8 cellular contexts compared by ENCODE assay signal in the genomic region with DNA sequence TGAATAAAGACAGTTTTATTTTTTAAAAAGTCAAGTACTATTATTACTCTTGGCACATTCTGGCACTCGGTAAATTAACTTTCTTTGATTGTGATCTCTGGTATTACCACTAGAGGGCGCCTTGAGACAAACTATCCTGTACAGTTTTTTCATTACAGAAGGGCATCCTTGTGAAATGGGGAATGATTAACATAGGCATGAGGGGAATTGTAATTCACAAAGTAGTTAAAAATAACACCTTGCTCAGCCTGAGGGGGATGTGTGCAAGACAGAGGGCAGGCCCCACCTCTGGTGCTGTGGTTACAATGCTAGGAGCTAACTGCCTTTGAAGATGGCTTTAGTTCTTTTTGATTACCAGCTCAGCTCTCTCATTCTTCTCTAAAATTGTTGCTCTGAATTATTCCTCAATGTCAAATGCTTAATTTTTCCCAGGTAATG. TPM values are rescaled to one million over a fixed set of nuclear protein-coding genes. Genes with fewer than 3 reads are reported as not detected.
DNase-seq lines count a peak whose midpoint lies in the region; ATAC-seq, FAIRE-seq and TF ChIP-seq lines count a peak whose summit lies in the region.

No MANE protein-coding gene starts in this region.

- H3K9ac ChIP-seq in H1 (replicated peaks in 1 of 4; ENCODE audit: extremely low read depth in 1 of 4, low read depth in 3 of 4, low read length in 3 of 4), result no peak overlapping the region

- H3K9me2 ChIP-seq in OCI-LY7 (ENCODE audit: insufficient read depth, low read length), result no peaks in the 10 kb centered on the region

- H3K79me2 ChIP-seq in OCI-LY7 (ENCODE audit: insufficient read depth, low read depth, low read length) (no peaks in the 10 kb centered on the region), H1 (ENCODE audit: control insufficient read depth in 1 of 2, insufficient read depth in 2 of 2, low read length in 2 of 2) (no peaks in the 10 kb centered on the region)

- H3K79me1 ChIP-seq in H1 (ENCODE audit: low read depth, low read length), result no peaks in the 10 kb centered on the region

- H3K23ac ChIP-seq in H1 (ENCODE audit: insufficient read length), result no peak overlapping the region

- no peak for TF ChIP-seq POLR2A in H1 (IDR thresholded peaks at IDR 0.05; ENCODE audit: control extremely low read depth in 1 of 2, low read depth in 2 of 2, low read length in 2 of 2)

- no peak overlapping the region for H4K91ac ChIP-seq in H1 (replicated peaks; ENCODE audit: insufficient read length, low read length)

- H3K9me3 Mint-ChIP-seq in Calu3 (ENCODE audit: low read depth, unreplicated experiment), result peaks cover 5% of the 10 kb centered on the region
- no peaks in the 10 kb centered on the region for H3K9me3 Mint-ChIP-seq in activated naive CD4-positive, alpha-beta T cell treated with anti-CD3 and anti-CD28 coated beads, Interleukin-2, amount 10 ng/mL, durations not matched to agents 7 days and 5 days

- no peaks in the 10 kb centered on the region for H3K9me3 ChIP-seq in OCI-LY7 (ENCODE audit: low read length)
- H3K9me3 ChIP-seq in H1 (ENCODE audit: insufficient read depth in 2 of 2, low read depth in 1 of 2, low read length in 1 of 2), result no peaks in the 10 kb centered on the region

- H2AFZ ChIP-seq in OCI-LY7 (ENCODE audit: low read length), result no peak overlapping the region
- no peak overlapping the region for H2AFZ ChIP-seq in H1 (ENCODE audit: low read length)

- TF ChIP-seq EP300 in H1 (IDR thresholded peaks at IDR 0.05; ENCODE audit: borderline replicate concordance in 1 of 2, low read depth in 2 of 2, low read length in 2 of 2), result no peak; a peak in 1 of 3 replicates

- no peak overlapping the region for H3K18ac ChIP-seq in H1 (ENCODE audit: extremely low read depth, low read length)

- no peak overlapping the region for H3K4me3 Mint-ChIP-seq in Calu3 (ENCODE audit: low read depth, unreplicated experiment)
- H3K4me3 Mint-ChIP-seq in activated naive CD4-positive, alpha-beta T cell treated with anti-CD3 and anti-CD28 coated beads, Interleukin-2, amount 10 ng/mL, durations not matched to agents 7 days and 5 days, result no peak overlapping the region

- ATAC-seq in GM18498 (IDR thresholded peaks at IDR 0.05; ENCODE audit: unreplicated experiment) (no peak), HG03175 (IDR thresholded peaks at IDR 0.05; ENCODE audit: unreplicated experiment) (no peak)

- H3K27me3 Mint-ChIP-seq in Calu3 (ENCODE audit: unreplicated experiment), result no peaks in the 10 kb centered on the region
- peaks cover 37% of the 10 kb centered on the region for H3K27me3 Mint-ChIP-seq in activated naive CD4-positive, alpha-beta T cell treated with anti-CD3 and anti-CD28 coated beads, Interleukin-2, amount 10 ng/mL, durations not matched to agents 7 days and 5 days

- no peak overlapping the region for H2BK120ac ChIP-seq in H1 (replicated peaks; ENCODE audit: low read depth, low read length)

- H3K27ac ChIP-seq in OCI-LY7 (ENCODE audit: low read depth, low read length, poor library complexity, severe bottlenecking) (no peak overlapping the region), H1 (ENCODE audit: low read depth, low read length) (no peak overlapping the region)

- H2AK5ac ChIP-seq in H1 (ENCODE audit: low read depth, low read length), result no peak overlapping the region

- BruUV-seq in Calu3 (replicated peaks; lab: Mats Ljungman, UMichigan), result no TSS peak
- BruUV-seq in OCI-LY7 (replicated peaks; lab: Mats Ljungman, UMichigan), result no TSS peak

- H3K27ac Mint-ChIP-seq in Calu3 (ENCODE audit: unreplicated experiment), result no peak overlapping the region
- no peak overlapping the region for H3K27ac Mint-ChIP-seq in activated naive CD4-positive, alpha-beta T cell treated with anti-CD3 and anti-CD28 coated beads, Interleukin-2, amount 10 ng/mL, durations not matched to agents 7 days and 5 days

- no peak overlapping the region for H2BK15ac ChIP-seq in H1 (ENCODE audit: low read length)

- no peak overlapping the region for H2BK12ac ChIP-seq in H1 (ENCODE audit: low read depth, low read length)

- peaks cover 29% of the 10 kb centered on the region for H3K4me1 Mint-ChIP-seq in Calu3 (ENCODE audit: low read depth, unreplicated experiment)
- no peaks in the 10 kb centered on the region for H3K4me1 Mint-ChIP-seq in activated naive CD4-positive, alpha-beta T cell treated with anti-CD3 and anti-CD28 coated beads, Interleukin-2, amount 10 ng/mL, durations not matched to agents 7 days and 5 days

- no peak overlapping the region for H3K56ac ChIP-seq in H1 (replicated peaks; ENCODE audit: insufficient read length, low read depth, low read length)

- CTCF ChIA-PET in Calu3 (lab: Charles Lee) (interaction anchor here (0.7 to 1.2 kb wide), 3 partner anchors 39 to 307 kb away, joined by 3 to 6 read pairs (median 4); no protein-coding TSS in a partner anchor), OCI-LY7 (lab: Charles Lee; ENCODE audit: unreplicated experiment) (no interaction called here), H1 (lab: Charles Lee; ENCODE audit: partially characterized antibody) (interaction anchor here (0.6 to 4.9 kb wide), 16 partner anchors 9 to 389 kb away, joined by 3 to 37 read pairs (median 3); no protein-coding TSS in a partner anchor)
- CTCF ChIA-PET in activated naive CD4-positive, alpha-beta T cell treated with anti-CD3 and anti-CD28 coated beads, Interleukin-2, amount 10 ng/mL, durations not matched to agents 7 days and 5 days (lab: Charles Lee), result interaction anchor here (0.6 to 3.7 kb wide), 16 partner anchors 9 to 307 kb away, joined by 3 to 41 read pairs (median 3); no protein-coding TSS in a partner anchor

- no peak overlapping the region for H3K14ac ChIP-seq in H1 (ENCODE audit: insufficient read length)

- no peak overlapping the region for H4K5ac ChIP-seq in H1 (ENCODE audit: insufficient read length, low read depth, low read length)

- H3K4me1 ChIP-seq in OCI-LY7 (ENCODE audit: insufficient read depth, low read length, poor library complexity, severe bottlenecking) (no peaks in the 10 kb centered on the region), H1 (replicated peaks in 1 of 4; ENCODE audit: control insufficient read depth in 3 of 4, insufficient read depth in 4 of 4, low read length in 3 of 4) (peaks cover 0 to 6% (median 4%) of the 10 kb centered on the region in 4 experiments; a peak in 3 of 7 replicates)

- H3K36me3 ChIP-seq in OCI-LY7 (ENCODE audit: insufficient read depth, low read length) (no peaks in the 10 kb centered on the region), H1 (ENCODE audit: control insufficient read depth in 2 of 4, insufficient read depth in 4 of 4, low read length in 3 of 4) (no peaks in the 10 kb centered on the region)

- no peak overlapping the region for H2BK5ac ChIP-seq in H1 (ENCODE audit: low read depth, low read length)

- no peak overlapping the region for H2BK20ac ChIP-seq in H1 (ENCODE audit: low read length)

- peak; percentile 85 to 88 for TF ChIP-seq RAD21 in H1 (IDR thresholded peaks at IDR 0.05 in 1 of 2, conservative IDR thresholded peaks at IDR 0.05 in 1 of 2; ENCODE audit: low read depth in 2 of 2, low read length in 2 of 2)

- no peaks in the 10 kb centered on the region for H3K36me3 Mint-ChIP-seq in Calu3 (ENCODE audit: insufficient read depth, unreplicated experiment)
- H3K36me3 Mint-ChIP-seq in activated naive CD4-positive, alpha-beta T cell treated with anti-CD3 and anti-CD28 coated beads, Interleukin-2, amount 10 ng/mL, durations not matched to agents 7 days and 5 days, result no peaks in the 10 kb centered on the region

- no peak overlapping the region for H3K4me2 ChIP-seq in OCI-LY7 (ENCODE audit: low read length)
- peak overlapping the region in 1 of 2 experiments; percentile 24; a peak in 1 of 4 replicates for H3K4me2 ChIP-seq in H1 (ENCODE audit: insufficient read depth in 1 of 2, low read depth in 2 of 2, low read length in 2 of 2)

- H4K8ac ChIP-seq in H1 (ENCODE audit: extremely low read depth, insufficient read depth, low read length), result no peak overlapping the region

- intact Hi-C loops in Calu3 (cut with micrococcal nuclease; ENCODE audit: unreplicated experiment), result loop anchor here (1.0 to 2.0 kb wide), 3 partner anchors 39 to 307 kb away; no protein-coding TSS in a partner anchor
- intact Hi-C loops in OCI-LY7 (cut with micrococcal nuclease; ENCODE audit: unreplicated experiment), result loop anchor here (10.0 kb wide), 1 partner anchor 303 kb away; no protein-coding TSS in a partner anchor

- H3K4me3 ChIP-seq in OCI-LY7 (ENCODE audit: low read depth, low read length, poor library complexity, severe bottlenecking), result no peak overlapping the region
- peak overlapping the region in 1 of 4 experiments; percentile 38; a peak in 1 of 8 replicates for H3K4me3 ChIP-seq in H1 (ENCODE audit: extremely low read depth in 1 of 4, insufficient read depth in 2 of 4, low read depth in 3 of 4, low read length in 4 of 4)

- TF ChIP-seq CTCF in Calu3 (IDR thresholded peaks at IDR 0.05; ENCODE audit: unreplicated experiment) (peak; percentile 54), OCI-LY7 (conservative IDR thresholded peaks at IDR 0.05; ENCODE audit: low read length) (peak; percentile 91), H1 (IDR thresholded peaks at IDR 0.05; ENCODE audit: control extremely low read depth in 1 of 3, insufficient read depth in 1 of 3, low read depth in 1 of 3, low read length in 3 of 3) (peak in 2 of 3 experiments; percentile 50 to 63; a peak in 2 of 4 replicates)

- no peaks in the 10 kb centered on the region for H3K27me3 ChIP-seq in H1 (replicated peaks in 1 of 4; ENCODE audit: control insufficient read depth in 3 of 4, extremely low read depth in 1 of 4, insufficient read depth in 3 of 4, low read length in 3 of 4)

- no peaks in the 10 kb centered on the region for H4K20me1 ChIP-seq in OCI-LY7 (ENCODE audit: insufficient read depth, low read length)
- H4K20me1 ChIP-seq in H1 (replicated peaks in 1 of 2; ENCODE audit: control insufficient read depth in 1 of 2, insufficient read depth in 2 of 2, low read length in 2 of 2), result no peaks in the 10 kb centered on the region

- DNase-seq in Calu3 (peak; percentile 38), HK-2 (ENCODE audit: unreplicated experiment) (peak; percentile 5), OCI-LY7 (ENCODE audit: low spot score) (peak; percentile 5), H1 (ENCODE audit: low read depth in 1 of 2, low spot score in 2 of 2) (peak in 1 of 2 experiments; percentile 54), middle frontal gyrus (ENCODE audit: extremely low spot score, low spot score) (peak; percentile 50)
- DNase-seq in activated naive CD4-positive, alpha-beta T cell treated with anti-CD3 and anti-CD28 coated beads, Interleukin-2, amount 10 ng/mL, durations not matched to agents 7 days and 5 days, result no peak

- WGBS in H1 (ENCODE audit: extremely low coverage in 1 of 2, insufficient coverage in 1 of 2, insufficient read length in 1 of 2, insufficient replicate concordance in 2 of 2, low coverage in 1 of 2, low lambda C conversion rate in 2 of 2, missing lambda C conversion rate in 1 of 2), 2 experiments, result 18% methylated on average over 2 of the region's 2 CpGs; no CpG with 5 or more reads in 1 of the 2 experiments

- H3K23me2 ChIP-seq in H1 (ENCODE audit: low read depth, low read length), result no peaks in the 10 kb centered on the region

- POLR2A ChIA-PET in OCI-LY7 (lab: Charles Lee), result no interaction called here
- POLR2A ChIA-PET in H1 (lab: Charles Lee; ENCODE audit: partially characterized antibody), result interaction anchor here (0.7 kb wide), 1 partner anchor 307 kb away, joined by 3 read pairs; no protein-coding TSS in a partner anchor

- H3K4ac ChIP-seq in H1 (replicated peaks; ENCODE audit: insufficient read length, low read depth, low read length), result no peak overlapping the region

- peak; percentile 85 for FAIRE-seq in H1 (lab: Jason Lieb, UNC)

RNA-seq across cellular contexts. Expression of a gene that starts 24.2 kb away (rescaled TPM):
- not detected in 2 replicates for total RNA-seq in Calu3 (2022)
- total RNA-seq in OCI-LY7 (2014; rRNA removed; shearing (Covaris generic)), result not detected in 2 replicates
- total RNA-seq in OCI-LY7 (2022), result not detected in 2 replicates
- total RNA-seq in H1 (2021; fragmentation: NEBNext Ultra II Directional; extraction: Animal tissue kit (Norgen Biotek cat#: 25700)), result not detected in 2 replicates
- 0.09 and 0.11 TPM in 2 replicates for polyA plus RNA-seq in H1 (2011; rRNA removed)
- 0.34 TPM for polyA plus RNA-seq in H1 (2011; cell fraction: cytosol; rRNA removed)
- polyA plus RNA-seq in H1 (2011; cell fraction: nucleus; rRNA removed), result 0.39 TPM
- 0.23 to 0.50 TPM (median 0.29 TPM) in 3 of 4 replicates, not detected in the other for polyA plus RNA-seq in H1 (2012, experiment 1 of 2)
- not detected for polyA plus RNA-seq in H1 (2012, experiment 2 of 2)
- polyA plus RNA-seq in H1 (2013, experiment 1 of 2), result 0.08 TPM
- polyA plus RNA-seq in H1 (2013, experiment 2 of 2), result not detected
- not detected in 2 replicates for polyA minus RNA-seq in H1 (2011; rRNA and poly(A)+ RNA removed)
- polyA minus RNA-seq in H1 (2011; cell fraction: cytosol; rRNA and poly(A)+ RNA removed), result not detected
- not detected for polyA minus RNA-seq in H1 (2011; cell fraction: nucleus; rRNA and poly(A)+ RNA removed)

RNA-seq across cellular contexts. Expression of a gene that starts 32.3 kb away (rescaled TPM):
- total RNA-seq in Calu3 (2022) (24.6 and 25.2 TPM in 2 replicates), OCI-LY7 (2022) (12.9 and 15.7 TPM in 2 replicates)
- 13.5 and 15.5 TPM in 2 replicates for total RNA-seq in OCI-LY7 (2014; rRNA removed; shearing (Covaris generic))
- total RNA-seq in H1 (2021; fragmentation: NEBNext Ultra II Directional; extraction: Animal tissue kit (Norgen Biotek cat#: 25700)), result 23.8 and 24.2 TPM in 2 replicates
- polyA plus RNA-seq in H1 (2011; rRNA removed), result 18.0 and 24.0 TPM in 2 replicates
- polyA plus RNA-seq in H1 (2011; cell fraction: cytosol; rRNA removed), result 17.7 TPM
- polyA plus RNA-seq in H1 (2011; cell fraction: nucleus; rRNA removed), result 21.8 TPM
- 27.0 to 42.2 TPM (median 33.4 TPM) in 4 replicates for polyA plus RNA-seq in H1 (2012, experiment 1 of 2)
- polyA plus RNA-seq in H1 (2012, experiment 2 of 2), result 15.4 TPM
- 22.8 TPM for polyA plus RNA-seq in H1 (2013, experiment 1 of 2)
- 20.2 TPM for polyA plus RNA-seq in H1 (2013, experiment 2 of 2)
- 18.4 and 20.3 TPM in 2 replicates for polyA minus RNA-seq in H1 (2011; rRNA and poly(A)+ RNA removed)
- polyA minus RNA-seq in H1 (2011; cell fraction: cytosol; rRNA and poly(A)+ RNA removed), result 7.6 TPM
- 22.2 TPM for polyA minus RNA-seq in H1 (2011; cell fraction: nucleus; rRNA and poly(A)+ RNA removed)
